21 cellular contexts compared by ENCODE assay signal in genomic region chr5:5313081-5313736, GRCh38.
A peak's percentile ranks its signal among the peaks of the same experiment; 100 is the strongest.
DNase-seq lines count a peak whose midpoint lies in the region; ATAC-seq, FAIRE-seq and TF ChIP-seq lines count a peak whose summit lies in the region.
"Had no signal": no experiment of that assay in that cellular context is flagged by ENCODE, and none has a peak within 500 bp of the region (broad histone marks: within the 10 kb centered on the region; RNA-seq: fewer than 3 reads in every experiment).

No MANE protein-coding gene starts in this region.

- H3K9me3 Mint-ChIP-seq in type B pancreatic cell (no peaks in the 10 kb centered on the region), neural progenitor cell (peaks cover 4% of the 10 kb centered on the region)
- H3K9me3 Mint-ChIP-seq: activated CD8-positive, alpha-beta T cell treated with anti-CD3 and anti-CD28 coated beads for 36 hours; activated naive CD8-positive, alpha-beta T cell treated with anti-CD3 and anti-CD28 coated beads, Interleukin-2, amount 10 ng/mL, durations not matched to agents 7 days and 5 days had no signal

- H2AK5ac ChIP-seq in IMR-90 (ENCODE audit: low read depth, low read length), result no peak overlapping the region
- no peak overlapping the region for H2AK5ac ChIP-seq in H1 (ENCODE audit: low read depth, low read length)

- H3K23ac ChIP-seq in IMR-90 (ENCODE audit: low read depth, low read length) (no peak overlapping the region), H1 (ENCODE audit: insufficient read length) (no peak overlapping the region)

- TF ChIP-seq RAD21 in IMR-90 (IDR thresholded peaks at IDR 0.05; ENCODE audit: low read length) (no peak), H1 (IDR thresholded peaks at IDR 0.05 in 1 of 2, conservative IDR thresholded peaks at IDR 0.05 in 1 of 2; ENCODE audit: low read depth in 2 of 2, low read length in 2 of 2) (no peak)

- no peak overlapping the region for H2BK12ac ChIP-seq in H1 (ENCODE audit: low read depth, low read length)

- H2BK5ac ChIP-seq in IMR-90 (ENCODE audit: low read depth, low read length, poor library complexity, severe bottlenecking), result no peak overlapping the region
- H2BK5ac ChIP-seq in H1 (ENCODE audit: low read depth, low read length), result no peak overlapping the region

- no peaks in the 10 kb centered on the region for H3K23me2 ChIP-seq in H1 (ENCODE audit: low read depth, low read length)

- H3K4me3 ChIP-seq in IMR-90 (ENCODE audit: insufficient read depth, low read depth, low read length) (no peak overlapping the region), H1 (ENCODE audit: extremely low read depth in 1 of 4, insufficient read depth in 2 of 4, low read depth in 3 of 4, low read length in 4 of 4) (no peak overlapping the region), neural progenitor cell (no peak overlapping the region)
- H3K4me3 ChIP-seq: BLaER1 had no signal

- H3K27ac Mint-ChIP-seq in type B pancreatic cell (peak overlapping the region; percentile 51), neural progenitor cell (no peak overlapping the region)
- H3K27ac Mint-ChIP-seq: activated CD8-positive, alpha-beta T cell treated with anti-CD3 and anti-CD28 coated beads for 36 hours; activated naive CD8-positive, alpha-beta T cell treated with anti-CD3 and anti-CD28 coated beads, Interleukin-2, amount 10 ng/mL, durations not matched to agents 7 days and 5 days had no signal

- 53% methylated on average over 4 of the region's 9 CpGs; no CpG with 5 or more reads in 1 of the 2 experiments for WGBS in IMR-90 (ENCODE audit: extremely low coverage in 2 of 2, insufficient read length in 1 of 2), 2 experiments
- 89% methylated on average over 9 of the region's 9 CpGs; no CpG with 5 or more reads in 1 of the 2 experiments for WGBS in H1 (ENCODE audit: extremely low coverage in 1 of 2, insufficient coverage in 1 of 2, insufficient read length in 1 of 2, insufficient replicate concordance in 2 of 2, low coverage in 1 of 2, low lambda C conversion rate in 2 of 2, missing lambda C conversion rate in 1 of 2), 2 experiments

- no peak overlapping the region for H2BK120ac ChIP-seq in IMR-90 (ENCODE audit: low read depth, low read length)
- no peak overlapping the region for H2BK120ac ChIP-seq in H1 (replicated peaks; ENCODE audit: low read depth, low read length)

- H3K4me3 Mint-ChIP-seq in type B pancreatic cell (peak overlapping the region; percentile 7), neural progenitor cell (no peak overlapping the region)
- H3K4me3 Mint-ChIP-seq: activated CD8-positive, alpha-beta T cell treated with anti-CD3 and anti-CD28 coated beads for 36 hours; activated naive CD8-positive, alpha-beta T cell treated with anti-CD3 and anti-CD28 coated beads, Interleukin-2, amount 10 ng/mL, durations not matched to agents 7 days and 5 days had no signal

- no peaks in the 10 kb centered on the region for H3K27me3 ChIP-seq in IMR-90 (ENCODE audit: control insufficient read depth, insufficient read depth, low read length)
- H3K27me3 ChIP-seq in H1 (replicated peaks in 1 of 4; ENCODE audit: control insufficient read depth in 3 of 4, extremely low read depth in 1 of 4, insufficient read depth in 3 of 4, low read length in 3 of 4), result no peaks in the 10 kb centered on the region
- H3K27me3 ChIP-seq in neural progenitor cell, result no peaks in the 10 kb centered on the region
- H3K27me3 ChIP-seq: BLaER1 had no signal

- no peaks in the 10 kb centered on the region for H3K36me3 ChIP-seq in IMR-90 (ENCODE audit: control insufficient read depth, insufficient read depth, low read length)
- no peaks in the 10 kb centered on the region for H3K36me3 ChIP-seq in H1 (ENCODE audit: control insufficient read depth in 2 of 4, insufficient read depth in 4 of 4, low read length in 3 of 4)
- no peaks in the 10 kb centered on the region for H3K36me3 ChIP-seq in neural progenitor cell
- H3K36me3 ChIP-seq: BLaER1, WERI-Rb-1 had no signal

- H4K5ac ChIP-seq in IMR-90 (ENCODE audit: low read depth, low read length), result no peak overlapping the region
- no peak overlapping the region for H4K5ac ChIP-seq in H1 (ENCODE audit: insufficient read length, low read depth, low read length)

- POLR2A ChIA-PET in IMR-90 (lab: Charles Lee; ENCODE audit: unreplicated experiment) (no interaction called here), H1 (lab: Charles Lee; ENCODE audit: partially characterized antibody) (no interaction called here)

- no peak overlapping the region for H3K4ac ChIP-seq in IMR-90 (ENCODE audit: low read depth, low read length)
- no peak overlapping the region for H3K4ac ChIP-seq in H1 (replicated peaks; ENCODE audit: insufficient read length, low read depth, low read length)

- no TSS peak for BruUV-seq in IMR-90 (replicated peaks; lab: Mats Ljungman, UMichigan)

- no peak overlapping the region for H4K8ac ChIP-seq in IMR-90 (ENCODE audit: low read depth in 2 of 2, low read length in 2 of 2)
- no peak overlapping the region for H4K8ac ChIP-seq in H1 (ENCODE audit: extremely low read depth, insufficient read depth, low read length)

- H3K36me3 Mint-ChIP-seq in type B pancreatic cell (no peaks in the 10 kb centered on the region), neural progenitor cell (peaks cover 2% of the 10 kb centered on the region)
- H3K36me3 Mint-ChIP-seq: activated naive CD8-positive, alpha-beta T cell treated with anti-CD3 and anti-CD28 coated beads, Interleukin-2, amount 10 ng/mL, durations not matched to agents 7 days and 5 days had no signal

- H4K20me1 ChIP-seq in IMR-90 (ENCODE audit: insufficient read depth, low read length), result no peaks in the 10 kb centered on the region
- no peaks in the 10 kb centered on the region for H4K20me1 ChIP-seq in H1 (replicated peaks in 1 of 2; ENCODE audit: control insufficient read depth in 1 of 2, insufficient read depth in 2 of 2, low read length in 2 of 2)
- no peaks in the 10 kb centered on the region for H4K20me1 ChIP-seq in neural progenitor cell (ENCODE audit: low read depth)
- H4K20me1 ChIP-seq: BLaER1 had no signal

- H3K4me2 ChIP-seq in IMR-90 (ENCODE audit: low read depth, low read length) (no peak overlapping the region), H1 (ENCODE audit: insufficient read depth in 1 of 2, low read depth in 2 of 2, low read length in 2 of 2) (no peak overlapping the region; a peak in 1 of 4 replicates), neural progenitor cell (no peak overlapping the region)
- H3K4me2 ChIP-seq: BLaER1 had no signal

- H3K79me1 ChIP-seq in IMR-90 (ENCODE audit: low read depth in 1 of 2, low read length in 2 of 2) (no peaks in the 10 kb centered on the region), H1 (ENCODE audit: low read depth, low read length) (no peaks in the 10 kb centered on the region)

- TF ChIP-seq EP300 in H1 (IDR thresholded peaks at IDR 0.05; ENCODE audit: borderline replicate concordance in 1 of 2, low read depth in 2 of 2, low read length in 2 of 2), result no peak

- H3K4me1 ChIP-seq in IMR-90 (ENCODE audit: control insufficient read depth, insufficient read depth, low read length) (no peaks in the 10 kb centered on the region), H1 (replicated peaks in 1 of 4; ENCODE audit: control insufficient read depth in 3 of 4, insufficient read depth in 4 of 4, low read length in 3 of 4) (peaks cover 0 to 14% (median 5%) of the 10 kb centered on the region in 4 experiments; a peak in 5 of 7 replicates), neural progenitor cell (peaks cover 16% of the 10 kb centered on the region)
- H3K4me1 ChIP-seq: BLaER1 had no signal

- intact Hi-C loops in IMR-90 (cut with micrococcal nuclease), result no loop called here

- no peaks in the 10 kb centered on the region for H3K9me1 ChIP-seq in IMR-90 (ENCODE audit: insufficient read depth, low read length)

- H3K27me3 Mint-ChIP-seq in type B pancreatic cell (peaks cover 3% of the 10 kb centered on the region), neural progenitor cell (ENCODE audit: insufficient read depth, low read depth) (peaks cover 13% of the 10 kb centered on the region)
- H3K27me3 Mint-ChIP-seq: activated CD8-positive, alpha-beta T cell treated with anti-CD3 and anti-CD28 coated beads for 36 hours; activated naive CD8-positive, alpha-beta T cell treated with anti-CD3 and anti-CD28 coated beads, Interleukin-2, amount 10 ng/mL, durations not matched to agents 7 days and 5 days had no signal

- no peak overlapping the region for H2BK15ac ChIP-seq in IMR-90 (ENCODE audit: low read depth, low read length)
- H2BK15ac ChIP-seq in H1 (ENCODE audit: low read length), result no peak overlapping the region

- no peak overlapping the region for H3K14ac ChIP-seq in IMR-90 (replicated peaks; ENCODE audit: low read depth, low read length)
- H3K14ac ChIP-seq in H1 (ENCODE audit: insufficient read length), result no peak overlapping the region

- ATAC-seq in IMR-90 (ENCODE audit: low read depth) (no peak), esophagus mucosa (no peak)
- ATAC-seq: activated CD8-positive, alpha-beta T cell treated with anti-CD3 and anti-CD28 coated beads for 36 hours; left cardiac atrium had no signal

- CTCF ChIA-PET in IMR-90 (lab: Yijun Ruan, JAX) (no interaction called here), H1 (lab: Charles Lee; ENCODE audit: partially characterized antibody) (interaction anchor here (0.8 to 3.1 kb wide), 4 partner anchors 12 to 98 kb away, joined by 3 to 17 read pairs (median 4); no protein-coding TSS in a partner anchor)

- H3K4me1 Mint-ChIP-seq in type B pancreatic cell (ENCODE audit: unreplicated experiment) (peaks cover 28% of the 10 kb centered on the region), neural progenitor cell (peaks cover 30% of the 10 kb centered on the region)
- H3K4me1 Mint-ChIP-seq: activated naive CD8-positive, alpha-beta T cell treated with anti-CD3 and anti-CD28 coated beads, Interleukin-2, amount 10 ng/mL, durations not matched to agents 7 days and 5 days had no signal

- H3K9me3 ChIP-seq in IMR-90 (ENCODE audit: control insufficient read depth, insufficient read depth, low read length) (peaks cover 25% of the 10 kb centered on the region), H1 (ENCODE audit: insufficient read depth in 2 of 2, low read depth in 1 of 2, low read length in 1 of 2) (no peaks in the 10 kb centered on the region), neural progenitor cell (ENCODE audit: low read depth) (no peaks in the 10 kb centered on the region)

- H3K79me2 ChIP-seq in H1 (ENCODE audit: control insufficient read depth in 1 of 2, insufficient read depth in 2 of 2, low read length in 2 of 2) (no peaks in the 10 kb centered on the region), neural progenitor cell (ENCODE audit: low read depth) (no peaks in the 10 kb centered on the region)

- TF ChIP-seq CTCF in IMR-90 (conservative IDR thresholded peaks at IDR 0.05; ENCODE audit: low read depth, low read length) (no peak), H1 (IDR thresholded peaks at IDR 0.05; ENCODE audit: control extremely low read depth in 1 of 3, insufficient read depth in 1 of 3, low read depth in 1 of 3, low read length in 3 of 3) (no peak), type B pancreatic cell (conservative IDR thresholded peaks at IDR 0.05) (no peak), neural progenitor cell (IDR thresholded peaks at IDR 0.05) (no peak)

- H3K9ac ChIP-seq in IMR-90 (ENCODE audit: low read depth, low read length) (no peak overlapping the region), H1 (replicated peaks in 1 of 4; ENCODE audit: extremely low read depth in 1 of 4, low read depth in 3 of 4, low read length in 3 of 4) (no peak overlapping the region), neural progenitor cell (no peak overlapping the region)
- H3K9ac ChIP-seq: BLaER1 had no signal

- H3K27ac ChIP-seq in IMR-90 (ENCODE audit: insufficient read depth, low read length) (no peak overlapping the region), H1 (ENCODE audit: low read depth, low read length) (0 out of 2 replicates have a peak overlapping the region, but pooled peaks have one; percentile 20), neural progenitor cell (no peak overlapping the region)
- H3K27ac ChIP-seq: BLaER1, HL-60, WERI-Rb-1 had no signal

- H2BK20ac ChIP-seq in IMR-90 (ENCODE audit: low read depth, low read length) (no peak overlapping the region), H1 (ENCODE audit: low read length) (no peak overlapping the region)

- no peaks in the 10 kb centered on the region for H3F3A ChIP-seq in neural progenitor cell (ENCODE audit: low read depth)

- no peak overlapping the region for H2AK9ac ChIP-seq in IMR-90 (replicated peaks; ENCODE audit: low read depth, low read length, poor library complexity)

- in situ Hi-C loops in IMR-90 (cut with MboI; ENCODE audit: low sequenced_read_pairs), result no loop called here

- H4K91ac ChIP-seq in IMR-90 (ENCODE audit: insufficient read depth, low read depth, low read length), result no peak overlapping the region
- H4K91ac ChIP-seq in H1 (replicated peaks; ENCODE audit: insufficient read length, low read length), result no peak overlapping the region

- H2AFZ ChIP-seq in IMR-90 (replicated peaks; ENCODE audit: low read length, poor library complexity) (no peak overlapping the region), H1 (ENCODE audit: low read length) (no peak overlapping the region), neural progenitor cell (replicated peaks) (no peak overlapping the region)

- H3K18ac ChIP-seq in IMR-90 (ENCODE audit: low read depth, low read length) (no peak overlapping the region), H1 (ENCODE audit: extremely low read depth, low read length) (no peak overlapping the region)

- H3K56ac ChIP-seq in IMR-90 (ENCODE audit: extremely low read depth, insufficient read depth, low read length), result no peak overlapping the region
- H3K56ac ChIP-seq in H1 (replicated peaks; ENCODE audit: insufficient read length, low read depth, low read length), result no peak overlapping the region

- no peak for TF ChIP-seq POLR2A in IMR-90 (IDR thresholded peaks at IDR 0.05; ENCODE audit: low read depth, low read length)
- TF ChIP-seq POLR2A in H1 (IDR thresholded peaks at IDR 0.05; ENCODE audit: control extremely low read depth in 1 of 2, low read depth in 2 of 2, low read length in 2 of 2), result no peak

- DNase-seq in IMR-90 (peak; percentile 4), H1 (ENCODE audit: low read depth in 1 of 2, low spot score in 2 of 2) (no peak), mucosa of gallbladder (ENCODE audit: low spot score) (peak; percentile 55), type B pancreatic cell (ENCODE audit: extremely low spot score, unreplicated experiment) (no peak), neural progenitor cell (ENCODE audit: low spot score) (no peak), C1 segment of cervical spinal cord (lab: John Stamatoyannopoulos, UW) (no peak)
- DNase-seq: activated CD8-positive, alpha-beta T cell treated with anti-CD3 and anti-CD28 coated beads for 36 hours; activated naive CD8-positive, alpha-beta T cell treated with anti-CD3 and anti-CD28 coated beads, Interleukin-2, amount 10 ng/mL, durations not matched to agents 7 days and 5 days; activated T-cell treated with anti-CD3 and anti-CD28 coated beads, Interleukin-2, amount 50 U/mL, for 48 hours; caudate nucleus; effector CD4-positive, alpha-beta T cell; hippocampal formation; left cardiac atrium; NCI-H1694; NCI-H226; stimulated activated CD4-positive, alpha-beta T cell treated with anti-CD3 and anti-CD28 coated beads, Interleukin-1b, Interleukin-23, amount 100 ng/mL, for 48 hours; SW 1271; WERI-Rb-1 had no signal

- no peak for FAIRE-seq in H1 (lab: Jason Lieb, UNC)

- dilution Hi-C loops in IMR-90 (cut with HindIII; ENCODE audit: low sequenced_read_pairs, unreplicated experiment), result no loop called here

Comparison
In these comparisons a context has a peak if more than half of its experiments do, and no peak if none do; other contexts are left out.
1. DNase-seq: peak in IMR-90 (single experiment) and mucosa of gallbladder (single experiment); none in H1 (0 of 2), type B pancreatic cell (single experiment), neural progenitor cell (single experiment) and C1 segment of cervical spinal cord (0 of 14).